In genomic region chr16:720507-720989, GRCh38 we compare ENCODE assay signal across 8 cellular contexts. TPM values are rescaled to one million over a fixed set of nuclear protein-coding genes. Genes with fewer than 3 reads are reported as not detected.
DNase-seq lines count a peak whose midpoint lies in the region; ATAC-seq, FAIRE-seq and TF ChIP-seq lines count a peak whose summit lies in the region.

No MANE protein-coding gene starts in this region.

- H4K8ac ChIP-seq in H1 (ENCODE audit: extremely low read depth, insufficient read depth, low read length) (peak overlapping the region; percentile 93), mesendoderm (ENCODE audit: low read depth, low read length) (no peak overlapping the region)

- H2AFZ ChIP-seq in H1 (ENCODE audit: low read length): no peak overlapping the region

- H4K5ac ChIP-seq in H1 (ENCODE audit: insufficient read length, low read depth, low read length) (peak overlapping the region; percentile 83), mesendoderm (ENCODE audit: low read length) (no peak overlapping the region)

- H3K56ac ChIP-seq in H1 (replicated peaks; ENCODE audit: insufficient read length, low read depth, low read length) (peak overlapping the region; percentile 95), mesendoderm (ENCODE audit: low read length) (peak overlapping the region; percentile 98)

- H3K4ac ChIP-seq in H1 (replicated peaks; ENCODE audit: insufficient read length, low read depth, low read length) (peak overlapping the region; percentile 96), mesendoderm (ENCODE audit: low read depth, low read length) (peak overlapping the region; percentile 50)

- peak overlapping the region; percentile 90; the same call in 1 of the 2 replicates for H3K18ac ChIP-seq in H1 (ENCODE audit: extremely low read depth, low read length)
- peak overlapping the region; percentile 35 for H3K18ac ChIP-seq in mesendoderm (ENCODE audit: low read length)

- intact Hi-C loops in testis (cut with DNase I; ENCODE audit: low total_unique reads): no loop called here

- H3K9me3 ChIP-seq in T-helper 17 cell (ENCODE audit: control insufficient read depth, low read length, poor library complexity, severe bottlenecking) (no peaks in the 10 kb centered on the region), H1 (ENCODE audit: insufficient read depth in 2 of 2, low read depth in 1 of 2, low read length in 1 of 2) (no peaks in the 10 kb centered on the region; a peak in 1 of 4 replicates), testis (no peaks in the 10 kb centered on the region)

- TF ChIP-seq POLR2A in H1 (IDR thresholded peaks at IDR 0.05; ENCODE audit: control extremely low read depth in 1 of 2, low read depth in 2 of 2, low read length in 2 of 2): no peak
- no peak for TF ChIP-seq POLR2A in testis (IDR thresholded peaks at IDR 0.05)

- H2BK15ac ChIP-seq in H1 (ENCODE audit: low read length) (no peak overlapping the region), mesendoderm (replicated peaks; ENCODE audit: low read depth) (no peak overlapping the region)

- H2BK5ac ChIP-seq in H1 (ENCODE audit: low read depth, low read length): peak overlapping the region; percentile 95
- H2BK5ac ChIP-seq in mesendoderm (ENCODE audit: low read length): peak overlapping the region; percentile 89

- TF ChIP-seq CTCF in C4-2B (conservative IDR thresholded peaks at IDR 0.05) (no peak), H1 (IDR thresholded peaks at IDR 0.05; ENCODE audit: control extremely low read depth in 1 of 3, insufficient read depth in 1 of 3, low read depth in 1 of 3, low read length in 3 of 3) (peak in 2 of 3 experiments; percentile 14 to 15; a peak in 2 of 4 replicates), testis (IDR thresholded peaks at IDR 0.05) (no peak)

- peaks cover 14% of the 10 kb centered on the region for H3K4me1 Mint-ChIP-seq in T-helper 17 cell

- H3K4me1 ChIP-seq in H1 (replicated peaks in 1 of 4; ENCODE audit: control insufficient read depth in 3 of 4, insufficient read depth in 4 of 4, low read length in 3 of 4) (peaks cover 0 to 25% (median 17%) of the 10 kb centered on the region in 4 experiments; a peak in 5 of 7 replicates), mesendoderm (ENCODE audit: control insufficient read depth, low read depth, low read length) (peaks cover 4% of the 10 kb centered on the region), testis (peaks cover 23% of the 10 kb centered on the region)

- H2BK20ac ChIP-seq in H1 (ENCODE audit: low read length): no peak overlapping the region

- peaks cover 0 to 26% (median 10%) of the 10 kb centered on the region in 4 experiments; a peak in 4 of 7 replicates for H3K27me3 ChIP-seq in H1 (replicated peaks in 1 of 4; ENCODE audit: control insufficient read depth in 3 of 4, extremely low read depth in 1 of 4, insufficient read depth in 3 of 4, low read length in 3 of 4)
- peaks cover 4% of the 10 kb centered on the region for H3K27me3 ChIP-seq in mesendoderm (ENCODE audit: insufficient read depth, low read length, poor library complexity)
- H3K27me3 ChIP-seq in testis: no peaks in the 10 kb centered on the region

- H3K27ac Mint-ChIP-seq in T-helper 17 cell: no peak overlapping the region

- peak overlapping the region; percentile 75 to 77 (median 76) for H3K4me3 ChIP-seq in H1 (ENCODE audit: extremely low read depth in 1 of 4, insufficient read depth in 2 of 4, low read depth in 3 of 4, low read length in 4 of 4)
- peak overlapping the region; percentile 65 for H3K4me3 ChIP-seq in mesendoderm (ENCODE audit: low read length)
- peak overlapping the region; percentile 69 for H3K4me3 ChIP-seq in testis

- H4K20me1 ChIP-seq in H1 (replicated peaks in 1 of 2; ENCODE audit: control insufficient read depth in 1 of 2, insufficient read depth in 2 of 2, low read length in 2 of 2): peaks cover 6 to 19% of the 10 kb centered on the region in 2 experiments

- no peak overlapping the region; the same call in 1 of the 2 replicates for H2BK12ac ChIP-seq in H1 (ENCODE audit: low read depth, low read length)

- no peak for TF ChIP-seq RAD21 in H1 (IDR thresholded peaks at IDR 0.05 in 1 of 2, conservative IDR thresholded peaks at IDR 0.05 in 1 of 2; ENCODE audit: low read depth in 2 of 2, low read length in 2 of 2)

- CTCF ChIA-PET in H1 (lab: Charles Lee; ENCODE audit: partially characterized antibody): interaction anchor here (0.7 to 35.8 kb wide), 8 partner anchors 3 to 328 kb away, joined by 3 to 977 read pairs (median 6); partner anchors contain the start of genes ANTKMT, CCDC78, CHTF18 and CIAO3

- no peak for DNase-seq in T-helper 17 cell
- DNase-seq in H1 (ENCODE audit: low read depth in 1 of 2, low spot score in 2 of 2): no peak
- DNase-seq in mesendoderm: peak; percentile 83
- peak; percentile 57 for DNase-seq in testis

- WGBS in H1 (ENCODE audit: extremely low coverage in 1 of 2, insufficient coverage in 1 of 2, insufficient read length in 1 of 2, insufficient replicate concordance in 2 of 2, low coverage in 1 of 2, low lambda C conversion rate in 2 of 2, missing lambda C conversion rate in 1 of 2), 2 experiments: 0% methylated on average over 33 of the region's 37 CpGs; no CpG with 5 or more reads in 1 of the 2 experiments
- no CpG with 5 or more reads among the region's 37 CpGs for WGBS in mesendoderm (ENCODE audit: extremely low coverage, insufficient coverage, low lambda C conversion rate)
- 0 to 1% methylated on average over 1 to 21 of the region's 37 CpGs for WGBS in testis, 2 donors

- no peak for FAIRE-seq in H1 (lab: Jason Lieb, UNC)

- H3K79me1 ChIP-seq in H1 (ENCODE audit: low read depth, low read length) (no peaks in the 10 kb centered on the region), mesendoderm (ENCODE audit: low read length) (no peaks in the 10 kb centered on the region)

- H3K27ac ChIP-seq in C4-2B (peak overlapping the region; percentile 100), H1 (ENCODE audit: low read depth, low read length) (peak overlapping the region; percentile 89; the same call in 1 of the 2 replicates), mesendoderm (ENCODE audit: low read depth, low read length) (peak overlapping the region; percentile 80), testis (peak overlapping the region; percentile 65 to 72)

- peaks cover 12% of the 10 kb centered on the region; the same call in 1 of the 2 replicates for H3K23me2 ChIP-seq in H1 (ENCODE audit: low read depth, low read length)

- H3K4me2 ChIP-seq in H1 (ENCODE audit: insufficient read depth in 1 of 2, low read depth in 2 of 2, low read length in 2 of 2): peak overlapping the region; percentile 76 to 83
- peak overlapping the region; percentile 92 for H3K4me2 ChIP-seq in mesendoderm (ENCODE audit: low read length)

- no peaks in the 10 kb centered on the region for H3K36me3 Mint-ChIP-seq in T-helper 17 cell (ENCODE audit: low read depth)

- no peak overlapping the region for H3K14ac ChIP-seq in H1 (ENCODE audit: insufficient read length)

- POLR2A ChIA-PET in H1 (lab: Charles Lee; ENCODE audit: partially characterized antibody): interaction anchor here (0.6 to 23.0 kb wide), 27 partner anchors 4 to 134 kb away, joined by 3 to 353 read pairs (median 5); partner anchors contain the start of genes ANTKMT, CCDC78, CHTF18 and CIAO3

- peaks cover 6% of the 10 kb centered on the region for H3K27me3 Mint-ChIP-seq in T-helper 17 cell

- peak overlapping the region; percentile 83 for H3K4me3 Mint-ChIP-seq in T-helper 17 cell

- TF ChIP-seq EP300 in H1 (IDR thresholded peaks at IDR 0.05; ENCODE audit: borderline replicate concordance in 1 of 2, low read depth in 2 of 2, low read length in 2 of 2): no peak

- ATAC-seq in GM18858 (IDR thresholded peaks at IDR 0.05; ENCODE audit: unreplicated experiment) (peak; percentile 15), HG03571 (IDR thresholded peaks at IDR 0.05; ENCODE audit: unreplicated experiment) (peak; percentile 9), T-helper 17 cell (no peak), GM18520 (IDR thresholded peaks at IDR 0.05; ENCODE audit: unreplicated experiment) (no peak)

- H3K36me3 ChIP-seq in H1 (ENCODE audit: control insufficient read depth in 2 of 4, insufficient read depth in 4 of 4, low read length in 3 of 4) (peaks cover 0 to 6% (median 0%) of the 10 kb centered on the region in 4 experiments; a peak in 1 of 8 replicates), mesendoderm (ENCODE audit: control insufficient read depth, insufficient read depth, low read length) (no peaks in the 10 kb centered on the region), testis (ENCODE audit: low read depth, missing control alignments) (no peaks in the 10 kb centered on the region)

- H3K23ac ChIP-seq in H1 (ENCODE audit: insufficient read length) (no peak overlapping the region), mesendoderm (ENCODE audit: low read length) (peak overlapping the region; percentile 66)

- H2BK120ac ChIP-seq in H1 (replicated peaks; ENCODE audit: low read depth, low read length): no peak overlapping the region
- H2BK120ac ChIP-seq in mesendoderm (ENCODE audit: low read depth, low read length): no peak overlapping the region

- peak overlapping the region; percentile 91 for H4K91ac ChIP-seq in H1 (replicated peaks; ENCODE audit: insufficient read length, low read length)

- H3K79me2 ChIP-seq in H1 (ENCODE audit: control insufficient read depth in 1 of 2, insufficient read depth in 2 of 2, low read length in 2 of 2) (no peaks in the 10 kb centered on the region), mesendoderm (ENCODE audit: control insufficient read depth, insufficient read depth, low read length) (no peaks in the 10 kb centered on the region)

- H2AK5ac ChIP-seq in H1 (ENCODE audit: low read depth, low read length) (no peak overlapping the region), mesendoderm (ENCODE audit: low read length) (no peak overlapping the region)

- H3K9ac ChIP-seq in H1 (replicated peaks in 1 of 4; ENCODE audit: extremely low read depth in 1 of 4, low read depth in 3 of 4, low read length in 3 of 4) (peak overlapping the region; percentile 42 to 88 (median 80)), mesendoderm (ENCODE audit: low read length) (peak overlapping the region; percentile 95)

RNA-seq across cellular contexts. Expression of gene ANTKMT, which starts 0.4 kb away (rescaled TPM):
- total RNA-seq in T-helper 17 cell (10 to 100 TPM; 10.3 to 11.8 TPM), testis (100 to 1,000 TPM in 1 of 2 donors, 10 to 100 TPM in 1; 81.1 to 108 TPM)
- total RNA-seq in H1 (2021; fragmentation: NEBNext Ultra II Directional; extraction: Animal tissue kit (Norgen Biotek cat#: 25700)): 26.5 and 31.8 TPM in 2 replicates
- polyA plus RNA-seq in H1 (2011; rRNA removed) (26.6 and 50.3 TPM in 2 replicates), testis (ENCODE audit: insufficient read depth, low read depth, low replicate concordance) (68.5 TPM)
- 26.8 TPM for polyA plus RNA-seq in H1 (2011; cell fraction: cytosol; rRNA removed)
- 47.4 TPM for polyA plus RNA-seq in H1 (2011; cell fraction: nucleus; rRNA removed)
- 5.3 to 19.7 TPM (median 15.5 TPM) in 4 replicates for polyA plus RNA-seq in H1 (2012, experiment 1 of 2)
- 9.2 TPM for polyA plus RNA-seq in H1 (2012, experiment 2 of 2)
- polyA plus RNA-seq in H1 (2013, experiment 1 of 2): 26.3 TPM
- polyA plus RNA-seq in H1 (2013, experiment 2 of 2): 25.7 TPM
- polyA minus RNA-seq in H1 (2011; rRNA and poly(A)+ RNA removed): 0.66 and 1.2 TPM in 2 replicates
- 13.1 TPM for polyA minus RNA-seq in H1 (2011; cell fraction: cytosol; rRNA and poly(A)+ RNA removed)
- 15.1 TPM for polyA minus RNA-seq in H1 (2011; cell fraction: nucleus; rRNA and poly(A)+ RNA removed)
- polyA plus RNA-seq in mesendoderm (2013, experiment 1 of 2): 12.5 TPM
- polyA plus RNA-seq in mesendoderm (2013, experiment 2 of 2): 13.3 TPM

RNA-seq across cellular contexts. Expression of gene METRN, which starts 5.6 kb away (rescaled TPM):
- total RNA-seq in T-helper 17 cell: 1 to 10 TPM; 3.8 to 4.3 TPM
- total RNA-seq in H1 (2021; fragmentation: NEBNext Ultra II Directional; extraction: Animal tissue kit (Norgen Biotek cat#: 25700)): 18.7 and 19.1 TPM in 2 replicates
- 25.8 and 43.4 TPM in 2 replicates for polyA plus RNA-seq in H1 (2011; rRNA removed)
- polyA plus RNA-seq in H1 (2011; cell fraction: cytosol; rRNA removed): 39.6 TPM
- 64.1 TPM for polyA plus RNA-seq in H1 (2011; cell fraction: nucleus; rRNA removed)
- polyA plus RNA-seq in H1 (2012, experiment 1 of 2): 7.7 to 23.1 TPM (median 19.6 TPM) in 4 replicates
- polyA plus RNA-seq in H1 (2012, experiment 2 of 2): 13.6 TPM
- 11.6 TPM for polyA plus RNA-seq in H1 (2013, experiment 1 of 2)
- 12.0 TPM for polyA plus RNA-seq in H1 (2013, experiment 2 of 2)
- polyA minus RNA-seq in H1 (2011; rRNA and poly(A)+ RNA removed): 2.6 and 3.7 TPM in 2 replicates
- polyA minus RNA-seq in H1 (2011; cell fraction: cytosol; rRNA and poly(A)+ RNA removed): 10.6 TPM
- 13.7 TPM for polyA minus RNA-seq in H1 (2011; cell fraction: nucleus; rRNA and poly(A)+ RNA removed)
- polyA plus RNA-seq in mesendoderm (2013, experiment 1 of 2): 2.4 TPM
- 2.0 TPM for polyA plus RNA-seq in mesendoderm (2013, experiment 2 of 2)
- total RNA-seq in testis: 10 to 100 TPM; 34.9 to 50.6 TPM
- polyA plus RNA-seq in testis (ENCODE audit: insufficient read depth, low read depth, low replicate concordance): 21.0 TPM

RNA-seq across cellular contexts. Expression of gene CCDC78, which starts 5.7 kb away (rescaled TPM):
- total RNA-seq in T-helper 17 cell (1 to 10 TPM; 3.4 to 3.7 TPM), testis (1 to 10 TPM; 3.2 to 6.1 TPM)
- 8.2 and 8.5 TPM in 2 replicates for total RNA-seq in H1 (2021; fragmentation: NEBNext Ultra II Directional; extraction: Animal tissue kit (Norgen Biotek cat#: 25700))
- polyA plus RNA-seq in H1 (2011; rRNA removed) (7.1 and 10.9 TPM in 2 replicates), testis (ENCODE audit: insufficient read depth, low read depth, low replicate concordance) (5.7 TPM)
- 9.8 TPM for polyA plus RNA-seq in H1 (2011; cell fraction: cytosol; rRNA removed)
- 90.1 TPM for polyA plus RNA-seq in H1 (2011; cell fraction: nucleus; rRNA removed)
- polyA plus RNA-seq in H1 (2012, experiment 1 of 2): 7.2 to 12.1 TPM (median 10.1 TPM) in 4 replicates
- 4.7 TPM for polyA plus RNA-seq in H1 (2012, experiment 2 of 2)
- polyA plus RNA-seq in H1 (2013, experiment 1 of 2): 6.5 TPM
- 6.2 TPM for polyA plus RNA-seq in H1 (2013, experiment 2 of 2)
- 1.3 and 1.4 TPM in 2 replicates for polyA minus RNA-seq in H1 (2011; rRNA and poly(A)+ RNA removed)
- polyA minus RNA-seq in H1 (2011; cell fraction: cytosol; rRNA and poly(A)+ RNA removed): 2.9 TPM
- 14.3 TPM for polyA minus RNA-seq in H1 (2011; cell fraction: nucleus; rRNA and poly(A)+ RNA removed)
- 1.2 TPM for polyA plus RNA-seq in mesendoderm (2013, experiment 1 of 2)
- 1.1 TPM for polyA plus RNA-seq in mesendoderm (2013, experiment 2 of 2)

RNA-seq across cellular contexts. Expression of gene HAGHL, which starts 6.4 kb away (rescaled TPM):
- total RNA-seq in T-helper 17 cell: 10 to 100 TPM in 1 of 2 donors, 1 to 10 TPM in 1; 9.8 to 12.5 TPM
- total RNA-seq in H1 (2021; fragmentation: NEBNext Ultra II Directional; extraction: Animal tissue kit (Norgen Biotek cat#: 25700)): 23.1 and 26.6 TPM in 2 replicates
- 26.9 and 41.5 TPM in 2 replicates for polyA plus RNA-seq in H1 (2011; rRNA removed)
- 40.3 TPM for polyA plus RNA-seq in H1 (2011; cell fraction: cytosol; rRNA removed)
- polyA plus RNA-seq in H1 (2011; cell fraction: nucleus; rRNA removed): 107 TPM
- polyA plus RNA-seq in H1 (2012, experiment 1 of 2): 12.3 to 24.7 TPM (median 23.4 TPM) in 4 replicates
- polyA plus RNA-seq in H1 (2012, experiment 2 of 2): 11.8 TPM
- polyA plus RNA-seq in H1 (2013, experiment 1 of 2): 12.5 TPM
- polyA plus RNA-seq in H1 (2013, experiment 2 of 2): 14.3 TPM
- polyA minus RNA-seq in H1 (2011; rRNA and poly(A)+ RNA removed): 2.0 and 3.2 TPM in 2 replicates
- polyA minus RNA-seq in H1 (2011; cell fraction: cytosol; rRNA and poly(A)+ RNA removed): 12.3 TPM
- polyA minus RNA-seq in H1 (2011; cell fraction: nucleus; rRNA and poly(A)+ RNA removed): 15.1 TPM
- polyA plus RNA-seq in mesendoderm (2013, experiment 1 of 2): 1.8 TPM
- polyA plus RNA-seq in mesendoderm (2013, experiment 2 of 2): 1.6 TPM
- total RNA-seq in testis: 10 to 100 TPM in 1 of 2 donors, 1 to 10 TPM in 1; 9.9 to 13.7 TPM
- 7.2 TPM for polyA plus RNA-seq in testis (ENCODE audit: insufficient read depth, low read depth, low replicate concordance)

RNA-seq across cellular contexts. Expression of gene FBXL16, which starts 14.9 kb away (rescaled TPM):
- total RNA-seq in T-helper 17 cell (10 to 100 TPM; 29.0 to 35.3 TPM), testis (10 to 100 TPM; 15.8 to 16.1 TPM)
- 10.3 and 12.5 TPM in 2 replicates for total RNA-seq in H1 (2021; fragmentation: NEBNext Ultra II Directional; extraction: Animal tissue kit (Norgen Biotek cat#: 25700))
- polyA plus RNA-seq in H1 (2011; rRNA removed) (12.8 and 21.9 TPM in 2 replicates), testis (ENCODE audit: insufficient read depth, low read depth, low replicate concordance) (23.4 TPM)
- polyA plus RNA-seq in H1 (2011; cell fraction: cytosol; rRNA removed): 10.8 TPM
- polyA plus RNA-seq in H1 (2011; cell fraction: nucleus; rRNA removed): 15.2 TPM
- polyA plus RNA-seq in H1 (2012, experiment 1 of 2): 6.9 to 31.1 TPM (median 29.9 TPM) in 4 replicates
- 7.1 TPM for polyA plus RNA-seq in H1 (2012, experiment 2 of 2)
- polyA plus RNA-seq in H1 (2013, experiment 1 of 2): 15.8 TPM
- polyA plus RNA-seq in H1 (2013, experiment 2 of 2): 14.3 TPM
- polyA minus RNA-seq in H1 (2011; rRNA and poly(A)+ RNA removed): 3.3 and 3.8 TPM in 2 replicates
- 10.3 TPM for polyA minus RNA-seq in H1 (2011; cell fraction: cytosol; rRNA and poly(A)+ RNA removed)
- polyA minus RNA-seq in H1 (2011; cell fraction: nucleus; rRNA and poly(A)+ RNA removed): 7.1 TPM
- polyA plus RNA-seq in mesendoderm (2013, experiment 1 of 2): 1.1 TPM
- polyA plus RNA-seq in mesendoderm (2013, experiment 2 of 2): 1.2 TPM

Comparison
In these comparisons a context has a peak if more than half of its experiments do, and no peak if none do; other contexts are left out.
1. CTCF ChIP-seq: peak in H1 (2 of 3); none in C4-2B (single experiment) and testis (0 of 3).
2. ATAC-seq: peak in GM18858 (single experiment) and HG03571 (single experiment); none in T-helper 17 cell (single experiment) and GM18520 (single experiment).
3. DNase-seq: peak in mesendoderm (single experiment) and testis (single experiment); none in T-helper 17 cell (0 of 3) and H1 (0 of 2).
4. Peak in every context shown above with its lines, with median percentiles within 50 percentile points of each other: H3K27ac ChIP-seq and H3K4me3 ChIP-seq.